Comparison of ENCODE assay signal across 23 cellular contexts in genomic region chr3:30539772-30540171, GRCh38.
A peak's percentile ranks its signal among the peaks of the same experiment; 100 is the strongest.
DNase-seq lines count a peak whose midpoint lies in the region; ATAC-seq and TF ChIP-seq lines count a peak whose summit lies in the region.
"Had no signal": no experiment of that assay in that cellular context is flagged by ENCODE, and none has a peak within 500 bp of the region (broad histone marks: within the 10 kb centered on the region; RNA-seq: fewer than 3 reads in every experiment).

No MANE protein-coding gene starts in this region.

- H3K27me3 ChIP-seq in brain microvascular endothelial cell (replicated peaks), result no peaks in the 10 kb centered on the region
- H3K27me3 ChIP-seq: MG63 had no signal

- in situ Hi-C loops in brain microvascular endothelial cell (cut with HindIII; ENCODE audit: low pct_ligation_motif_present, low sequenced_read_pairs), result no loop called here

- H3K4me3 ChIP-seq in brain microvascular endothelial cell (ENCODE audit: low read depth, low read length), result no peak overlapping the region
- H3K4me3 ChIP-seq: MG63, psoas muscle had no signal

- H3K27ac ChIP-seq in brain microvascular endothelial cell, result peak overlapping the region; percentile 75
- H3K27ac ChIP-seq: psoas muscle, WERI-Rb-1 had no signal

- no peaks in the 10 kb centered on the region for H3K36me3 ChIP-seq in brain microvascular endothelial cell (replicated peaks)
- H3K36me3 ChIP-seq: MG63, WERI-Rb-1 had no signal

- DNase-seq in A172 (ENCODE audit: low spot score), result peak; percentile 54
- peak; percentile 33 for DNase-seq in M059J (ENCODE audit: low read depth)
- DNase-seq in brain microvascular endothelial cell, result peak; percentile 42
- peak; percentile 77 for DNase-seq in iris pigment epithelial cell (ENCODE audit: low read depth)
- no peak for DNase-seq in medulla oblongata (ENCODE audit: extremely low spot score)
- no peak for DNase-seq in cerebellar nuclear complex (lab: John Stamatoyannopoulos, UW)
- DNase-seq: 8988T; activated CD4-positive, alpha-beta T cell treated with anti-CD3 and anti-CD28 coated beads, Interleukin-2, amount 50 U/mL, for 4 hours; activated naive CD4-positive, alpha-beta T cell; cortex of kidney; GF-D8; glutamatergic neuron; MG63; NCI-H1694; psoas muscle; SHP77; stimulated activated CD4-positive, alpha-beta T cell treated with anti-CD3 and anti-CD28 coated beads, Interleukin-15, amount 100 ng/mL, for 24 hours; T-helper 17 cell; WERI-Rb-1 had no signal

- ATAC-seq in HG03521 (IDR thresholded peaks at IDR 0.05; ENCODE audit: unreplicated experiment), result no peak
- ATAC-seq in HG02678 (IDR thresholded peaks at IDR 0.05; ENCODE audit: unreplicated experiment), result no peak
- ATAC-seq: natural killer cell treated with Interleukin-12 subunit alpha and Interleukin-12 subunit beta and Interleukin-15 and Interleukin-18, amount 100 ng/mL, for 72 hours; psoas muscle; stimulated activated effector memory CD8-positive, alpha-beta T cell treated with anti-CD3 and anti-CD28 coated beads, Interleukin-12 subunit alpha, Interleukin-12 subunit beta, amount 100 ng/mL, for 72 hours; T-helper 17 cell had no signal

- TF ChIP-seq CTCF in brain microvascular endothelial cell (IDR thresholded peaks at IDR 0.05; ENCODE audit: low read depth, low read length, missing control alignments), result no peak

Comparison
In these comparisons a context has a peak if more than half of its experiments do, and no peak if none do; other contexts are left out.
1. DNase-seq: peak in A172 (single experiment), M059J (single experiment), brain microvascular endothelial cell (single experiment) and iris pigment epithelial cell (single experiment); none in medulla oblongata (single experiment) and cerebellar nuclear complex (0 of 2).